ENCODE assay signal across 16 cellular contexts in genomic region chr7:51054231-51054630, GRCh38.
DNase-seq lines count a peak whose midpoint lies in the region; ATAC-seq and TF ChIP-seq lines count a peak whose summit lies in the region.
"Had no signal": no experiment of that assay in that cellular context is flagged by ENCODE, and none has a peak within 500 bp of the region (broad histone marks: within the 10 kb centered on the region; RNA-seq: fewer than 3 reads in every experiment).

No MANE protein-coding gene starts in this region.

- H3K27ac ChIP-seq in cardiac muscle cell (peak overlapping the region; percentile 81), endodermal cell (ENCODE audit: low read depth, low read length) (no peak overlapping the region)
- H3K27ac ChIP-seq: HL-60 had no signal

- H3K27me3 ChIP-seq in cardiac muscle cell (no peaks in the 10 kb centered on the region), endodermal cell (ENCODE audit: control insufficient read depth, insufficient read depth, low read length, poor library complexity, severe bottlenecking) (no peaks in the 10 kb centered on the region)

- H3K27me3 Mint-ChIP-seq in endodermal cell (ENCODE audit: insufficient read depth) = no peaks in the 10 kb centered on the region
- peaks cover 17% of the 10 kb centered on the region for H3K27me3 Mint-ChIP-seq in osteocyte (ENCODE audit: unreplicated experiment)
- H3K27me3 Mint-ChIP-seq: CD4-positive, alpha-beta T cell had no signal

- intact Hi-C loops in Right ventricle myocardium inferior (cut with DNase I) = no loop called here

- DNase-seq in cardiac muscle cell (ENCODE audit: low read depth in 1 of 2, low spot score in 1 of 2) (no peak), Right ventricle myocardium inferior (ENCODE audit: missing footprints) (no peak), endodermal cell (no peak), osteocyte (ENCODE audit: extremely low spot score, unreplicated experiment) (peak; percentile 60), germinal center (ENCODE audit: low spot score) (no peak)
- no peak for DNase-seq in activated CD4-positive, alpha-beta T cell treated with anti-CD3 and anti-CD28 coated beads, Interleukin-2, amount 50 U/mL, for 4 hours
- DNase-seq in NK-92 treated with Interleukin-12 subunit alpha and Interleukin-12 subunit beta, amount 100 ng/mL, for 24 hours (lab: John Stamatoyannopoulos, UW) = no peak
- DNase-seq: ACHN; C1 segment of cervical spinal cord; CD4-positive, alpha-beta T cell; DMS153; GOT3 had no signal

- H3K9me3 Mint-ChIP-seq in endodermal cell = no peaks in the 10 kb centered on the region
- no peaks in the 10 kb centered on the region for H3K9me3 Mint-ChIP-seq in osteocyte (ENCODE audit: unreplicated experiment)
- H3K9me3 Mint-ChIP-seq: CD4-positive, alpha-beta T cell had no signal

- H3K4me1 ChIP-seq in cardiac muscle cell (ENCODE audit: low read depth) (peaks cover 44% of the 10 kb centered on the region), endodermal cell (ENCODE audit: control insufficient read depth, insufficient read depth, low read length) (no peaks in the 10 kb centered on the region)
- H3K4me1 ChIP-seq: HAP-1 had no signal

- no peak overlapping the region for H3K9ac ChIP-seq in endodermal cell (ENCODE audit: extremely low read depth, low read length, poor library complexity, severe bottlenecking)

- H3K4me3 ChIP-seq in cardiac muscle cell (no peak overlapping the region), endodermal cell (ENCODE audit: low read length) (no peak overlapping the region)
- H3K4me3 ChIP-seq: GM12878, HAP-1 had no signal

- TF ChIP-seq CTCF in cardiac muscle cell (IDR thresholded peaks at IDR 0.05; ENCODE audit: low read depth, low read length) (no peak), endodermal cell (conservative IDR thresholded peaks at IDR 0.05) (no peak), osteocyte (IDR thresholded peaks at IDR 0.05) (no peak)

- H3K27ac Mint-ChIP-seq in endodermal cell = peak overlapping the region; percentile 65
- H3K27ac Mint-ChIP-seq in osteocyte (ENCODE audit: unreplicated experiment) = no peak overlapping the region
- H3K27ac Mint-ChIP-seq: CD4-positive, alpha-beta T cell had no signal

- peaks cover under 1% of the 10 kb centered on the region for H3K4me1 Mint-ChIP-seq in endodermal cell
- peaks cover 8% of the 10 kb centered on the region for H3K4me1 Mint-ChIP-seq in osteocyte (ENCODE audit: unreplicated experiment)

- H3K36me3 Mint-ChIP-seq in endodermal cell (ENCODE audit: low read depth) (peaks cover 3% of the 10 kb centered on the region), osteocyte (ENCODE audit: unreplicated experiment) (no peaks in the 10 kb centered on the region)

- WGBS in endodermal cell (ENCODE audit: insufficient coverage in 1 of 2, insufficient read length in 1 of 2), 2 experiments = 96 to 98% methylated on average over 5 to 8 of the region's 8 CpGs

- H3K9me3 ChIP-seq in cardiac muscle cell (ENCODE audit: low read depth) (no peaks in the 10 kb centered on the region), endodermal cell (ENCODE audit: control insufficient read depth, low read length) (no peaks in the 10 kb centered on the region)
- H3K9me3 ChIP-seq: HAP-1 had no signal

- no peaks in the 10 kb centered on the region for H3K36me3 ChIP-seq in cardiac muscle cell
- no peaks in the 10 kb centered on the region for H3K36me3 ChIP-seq in endodermal cell (ENCODE audit: control insufficient read depth, insufficient read depth, low read length)
- H3K36me3 ChIP-seq: HAP-1 had no signal

- ATAC-seq in Right ventricle myocardium inferior = no peak
- no peak for ATAC-seq in HG02852 (IDR thresholded peaks at IDR 0.05; ENCODE audit: unreplicated experiment)
- ATAC-seq: GM12878 had no signal

- H3K4me3 Mint-ChIP-seq in endodermal cell (no peak overlapping the region), osteocyte (ENCODE audit: unreplicated experiment) (no peak overlapping the region)
- H3K4me3 Mint-ChIP-seq: CD4-positive, alpha-beta T cell had no signal
